ENCODE assay signal across 1 cellular context in the genomic region with DNA sequence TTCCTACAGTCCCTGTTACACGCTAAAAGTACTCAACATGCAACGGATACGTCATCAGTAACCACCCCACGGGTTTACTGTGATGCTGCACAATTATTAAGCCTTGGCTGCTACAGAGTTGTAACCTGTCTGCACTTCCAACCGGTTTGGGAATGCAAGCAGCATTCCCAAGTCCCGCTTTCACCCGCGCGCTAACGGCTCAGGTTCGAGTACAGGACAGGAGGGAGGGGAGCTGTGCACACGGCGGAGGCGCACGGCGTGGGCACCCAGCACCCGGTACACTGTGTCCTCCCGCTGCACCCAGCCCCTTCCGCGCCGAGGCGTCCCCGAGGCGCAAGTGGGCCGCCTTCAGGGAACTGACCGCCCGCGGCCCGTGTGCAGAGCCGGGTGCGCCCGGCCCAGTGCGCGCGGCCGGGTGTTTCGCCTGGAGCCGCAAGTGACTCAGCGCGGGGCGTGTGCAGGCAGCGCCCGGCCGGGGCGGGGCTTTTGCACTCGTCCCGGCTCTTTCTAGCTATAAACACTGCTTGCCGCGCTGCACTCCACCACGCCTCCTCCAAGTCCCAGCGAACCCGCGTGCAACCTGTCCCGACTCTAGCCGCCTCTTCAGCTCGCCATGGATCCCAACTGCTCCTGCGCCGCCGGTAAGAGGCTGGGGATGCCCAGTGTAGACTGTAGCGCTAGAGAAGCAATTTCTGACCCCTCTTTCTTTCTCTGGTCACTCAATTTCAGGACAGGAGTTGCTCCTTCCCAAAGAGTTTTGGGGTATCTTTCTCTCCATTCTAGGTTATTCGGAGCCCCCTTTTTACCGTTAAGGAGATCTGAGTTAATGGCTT.
A peak's percentile ranks its signal among the peaks of the same experiment; 100 is the strongest.
TF ChIP-seq lines count a peak whose summit lies in the region.

A gene (plus strand): TSS at position 542 of the 833 bp plus-strand sequence. CDS start 72 bp downstream, at position 614.

TF ChIP-seq in HepG2, 621 proteins besides CTCF, POLR2A, EP300 and RAD21 (continued from another document and continues in another):
- TF ChIP-seq, protein P1, sequence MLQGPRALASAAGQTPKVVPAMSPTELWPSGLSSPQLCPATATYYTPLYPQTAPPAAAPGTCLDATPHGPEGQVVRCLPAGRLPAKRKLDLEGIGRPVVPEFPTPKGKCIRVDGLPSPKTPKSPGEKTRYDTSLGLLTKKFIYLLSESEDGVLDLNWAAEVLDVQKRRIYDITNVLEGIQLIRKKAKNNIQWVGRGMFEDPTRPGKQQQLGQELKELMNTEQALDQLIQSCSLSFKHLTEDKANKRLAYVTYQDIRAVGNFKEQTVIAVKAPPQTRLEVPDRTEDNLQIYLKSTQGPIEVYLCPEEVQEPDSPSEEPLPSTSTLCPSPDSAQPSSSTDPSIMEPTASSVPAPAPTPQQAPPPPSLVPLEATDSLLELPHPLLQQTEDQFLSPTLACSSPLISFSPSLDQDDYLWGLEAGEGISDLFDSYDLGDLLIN (CRISPR knock-in tag; IDR thresholded peaks at IDR 0.05; ENCODE audit: borderline replicate concordance), result peak; percentile 69; the same call in 1 of the 2 replicates
- TF ChIP-seq, protein P2, sequence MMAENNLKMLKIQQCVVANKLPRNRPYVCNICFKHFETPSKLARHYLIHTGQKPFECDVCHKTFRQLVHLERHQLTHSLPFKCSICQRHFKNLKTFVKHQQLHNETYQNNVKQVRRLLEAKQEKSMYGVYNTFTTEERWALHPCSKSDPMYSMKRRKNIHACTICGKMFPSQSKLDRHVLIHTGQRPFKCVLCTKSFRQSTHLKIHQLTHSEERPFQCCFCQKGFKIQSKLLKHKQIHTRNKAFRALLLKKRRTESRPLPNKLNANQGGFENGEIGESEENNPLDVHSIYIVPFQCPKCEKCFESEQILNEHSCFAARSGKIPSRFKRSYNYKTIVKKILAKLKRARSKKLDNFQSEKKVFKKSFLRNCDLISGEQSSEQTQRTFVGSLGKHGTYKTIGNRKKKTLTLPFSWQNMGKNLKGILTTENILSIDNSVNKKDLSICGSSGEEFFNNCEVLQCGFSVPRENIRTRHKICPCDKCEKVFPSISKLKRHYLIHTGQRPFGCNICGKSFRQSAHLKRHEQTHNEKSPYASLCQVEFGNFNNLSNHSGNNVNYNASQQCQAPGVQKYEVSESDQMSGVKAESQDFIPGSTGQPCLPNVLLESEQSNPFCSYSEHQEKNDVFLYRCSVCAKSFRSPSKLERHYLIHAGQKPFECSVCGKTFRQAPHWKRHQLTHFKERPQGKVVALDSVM (CRISPR knock-in tag; IDR thresholded peaks at IDR 0.05), result peak; percentile 27; the same call in 1 of the 2 replicates
- TF ChIP-seq TEAD2 (CRISPR knock-in tag; IDR thresholded peaks at IDR 0.05), result no peak
- no peak for TF ChIP-seq ZNF557 (CRISPR knock-in tag; IDR thresholded peaks at IDR 0.05)
- peak; percentile 89; the same call in 1 of the 2 replicates for TF ChIP-seq ZNF589 (CRISPR knock-in tag; conservative IDR thresholded peaks at IDR 0.05)
- no peak for TF ChIP-seq ZNF660 (CRISPR knock-in tag; IDR thresholded peaks at IDR 0.05; ENCODE audit: borderline replicate concordance, low read depth)
- TF ChIP-seq, protein P3, sequence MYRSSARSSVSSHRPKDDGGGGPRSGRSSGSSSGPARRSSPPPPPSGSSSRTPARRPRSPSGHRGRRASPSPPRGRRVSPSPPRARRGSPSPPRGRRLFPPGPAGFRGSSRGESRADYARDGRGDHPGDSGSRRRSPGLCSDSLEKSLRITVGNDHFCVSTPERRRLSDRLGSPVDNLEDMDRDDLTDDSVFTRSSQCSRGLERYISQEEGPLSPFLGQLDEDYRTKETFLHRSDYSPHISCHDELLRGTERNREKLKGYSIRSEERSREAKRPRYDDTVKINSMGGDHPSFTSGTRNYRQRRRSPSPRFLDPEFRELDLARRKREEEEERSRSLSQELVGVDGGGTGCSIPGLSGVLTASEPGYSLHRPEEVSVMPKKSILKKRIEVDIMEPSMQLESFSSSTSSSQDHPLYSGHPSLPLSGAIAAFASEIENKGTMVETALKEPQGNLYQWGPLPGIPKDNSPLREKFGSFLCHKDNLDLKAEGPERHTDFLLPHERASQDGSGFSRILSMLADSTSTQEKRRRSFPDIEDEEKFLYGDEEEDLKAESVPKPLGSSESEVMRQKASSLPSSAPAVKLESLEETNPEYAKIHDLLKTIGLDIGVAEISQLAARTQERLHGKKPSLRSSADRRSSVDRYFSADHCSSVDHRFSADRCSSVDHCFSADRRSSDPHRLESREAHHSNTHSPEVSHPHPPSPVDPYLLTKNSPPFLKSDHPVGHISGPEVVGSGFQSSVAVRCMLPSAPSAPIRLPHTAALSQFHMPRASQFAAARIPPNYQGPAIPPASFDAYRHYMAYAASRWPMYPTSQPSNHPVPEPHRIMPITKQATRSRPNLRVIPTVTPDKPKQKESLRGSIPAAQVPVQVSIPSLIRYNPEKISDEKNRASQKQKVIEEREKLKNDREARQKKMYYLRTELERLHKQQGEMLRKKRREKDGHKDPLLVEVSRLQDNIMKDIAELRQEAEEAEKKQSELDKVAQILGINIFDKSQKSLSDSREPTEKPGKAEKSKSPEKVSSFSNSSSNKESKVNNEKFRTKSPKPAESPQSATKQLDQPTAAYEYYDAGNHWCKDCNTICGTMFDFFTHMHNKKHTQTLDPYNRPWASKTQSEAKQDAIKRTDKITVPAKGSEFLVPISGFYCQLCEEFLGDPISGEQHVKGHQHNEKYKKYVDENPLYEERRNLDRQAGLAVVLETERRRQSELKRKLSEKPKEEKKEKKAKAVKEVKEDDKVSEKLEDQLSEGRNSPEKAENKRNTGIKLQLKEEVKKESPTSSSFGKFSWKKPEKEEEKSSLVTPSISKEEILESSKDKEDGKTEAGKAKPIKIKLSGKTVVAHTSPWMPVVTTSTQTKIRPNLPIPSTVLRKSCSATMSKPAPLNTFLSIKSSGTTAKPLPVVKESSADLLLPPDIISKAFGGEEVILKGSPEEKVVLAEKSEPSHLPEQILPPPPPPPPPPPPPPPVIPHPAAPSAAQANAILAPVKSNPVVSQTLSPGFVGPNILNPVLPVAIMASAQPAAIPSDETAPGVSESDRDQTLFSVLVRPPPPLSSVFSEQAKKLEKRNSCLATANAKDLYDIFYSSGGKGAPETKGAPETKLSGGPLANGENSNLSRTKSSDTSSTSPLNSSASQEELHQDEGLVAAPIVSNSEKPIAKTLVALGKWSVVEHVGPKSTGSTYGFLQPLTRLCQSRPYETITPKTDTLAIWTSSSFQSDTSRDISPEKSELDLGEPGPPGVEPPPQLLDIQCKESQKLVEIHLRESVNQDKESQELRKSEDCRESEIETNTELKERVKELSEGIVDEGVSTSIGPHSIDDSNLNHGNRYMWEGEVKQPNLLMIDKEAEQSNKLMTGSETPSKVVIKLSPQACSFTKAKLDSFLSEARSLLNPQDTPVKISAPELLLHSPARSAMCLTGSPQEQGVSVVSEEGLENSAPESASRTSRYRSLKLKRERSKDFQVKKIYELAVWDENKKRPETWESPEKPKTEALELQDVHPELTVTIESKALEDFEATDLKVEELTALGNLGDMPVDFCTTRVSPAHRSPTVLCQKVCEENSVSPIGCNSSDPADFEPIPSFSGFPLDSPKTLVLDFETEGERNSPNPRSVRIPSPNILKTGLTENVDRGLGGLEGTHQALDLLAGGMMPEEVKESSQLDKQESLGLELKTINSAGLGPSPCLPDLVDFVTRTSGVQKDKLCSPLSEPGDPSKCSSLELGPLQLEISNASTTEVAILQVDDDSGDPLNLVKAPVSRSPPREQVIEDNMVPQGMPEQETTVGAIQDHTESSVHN (CRISPR knock-in tag; IDR thresholded peaks at IDR 0.05), result no peak
- TF ChIP-seq, protein P4, sequence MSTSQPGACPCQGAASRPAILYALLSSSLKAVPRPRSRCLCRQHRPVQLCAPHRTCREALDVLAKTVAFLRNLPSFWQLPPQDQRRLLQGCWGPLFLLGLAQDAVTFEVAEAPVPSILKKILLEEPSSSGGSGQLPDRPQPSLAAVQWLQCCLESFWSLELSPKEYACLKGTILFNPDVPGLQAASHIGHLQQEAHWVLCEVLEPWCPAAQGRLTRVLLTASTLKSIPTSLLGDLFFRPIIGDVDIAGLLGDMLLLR (CRISPR knock-in tag; IDR thresholded peaks at IDR 0.05), result peak; percentile 96
- TF ChIP-seq ZNF816 (CRISPR knock-in tag; IDR thresholded peaks at IDR 0.05; ENCODE audit: borderline replicate concordance), result peak; percentile 46
- no peak; the same call in 1 of the 2 replicates for TF ChIP-seq RXRA (CRISPR knock-in tag; IDR thresholded peaks at IDR 0.05)
- TF ChIP-seq, protein P5, sequence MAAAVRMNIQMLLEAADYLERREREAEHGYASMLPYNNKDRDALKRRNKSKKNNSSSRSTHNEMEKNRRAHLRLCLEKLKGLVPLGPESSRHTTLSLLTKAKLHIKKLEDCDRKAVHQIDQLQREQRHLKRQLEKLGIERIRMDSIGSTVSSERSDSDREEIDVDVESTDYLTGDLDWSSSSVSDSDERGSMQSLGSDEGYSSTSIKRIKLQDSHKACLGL (CRISPR knock-in tag; IDR thresholded peaks at IDR 0.05), result peak; percentile 87
- TF ChIP-seq ARNTL (CRISPR knock-in tag; IDR thresholded peaks at IDR 0.05), result peak; percentile 74; the same call in 1 of the 2 replicates
- TF ChIP-seq ZFY (CRISPR knock-in tag; IDR thresholded peaks at IDR 0.05), result peak; percentile 93
- no peak for TF ChIP-seq ZEB1 (IDR thresholded peaks at IDR 0.05; ENCODE audit: insufficient replicate concordance, low read depth)
- peak; percentile 44; the same call in 1 of the 2 replicates for TF ChIP-seq NCOA2 (CRISPR knock-in tag; IDR thresholded peaks at IDR 0.05)
- no peak; the same call in none of the 2 replicates for TF ChIP-seq ZNF878 (CRISPR knock-in tag; IDR thresholded peaks at IDR 0.05)
- peak; percentile 91 for TF ChIP-seq TBX2 (CRISPR knock-in tag; IDR thresholded peaks at IDR 0.05; ENCODE audit: borderline replicate concordance)
- peak; percentile 87 for TF ChIP-seq ZC3H13 (CRISPR knock-in tag; IDR thresholded peaks at IDR 0.05)
- TF ChIP-seq, protein P6, sequence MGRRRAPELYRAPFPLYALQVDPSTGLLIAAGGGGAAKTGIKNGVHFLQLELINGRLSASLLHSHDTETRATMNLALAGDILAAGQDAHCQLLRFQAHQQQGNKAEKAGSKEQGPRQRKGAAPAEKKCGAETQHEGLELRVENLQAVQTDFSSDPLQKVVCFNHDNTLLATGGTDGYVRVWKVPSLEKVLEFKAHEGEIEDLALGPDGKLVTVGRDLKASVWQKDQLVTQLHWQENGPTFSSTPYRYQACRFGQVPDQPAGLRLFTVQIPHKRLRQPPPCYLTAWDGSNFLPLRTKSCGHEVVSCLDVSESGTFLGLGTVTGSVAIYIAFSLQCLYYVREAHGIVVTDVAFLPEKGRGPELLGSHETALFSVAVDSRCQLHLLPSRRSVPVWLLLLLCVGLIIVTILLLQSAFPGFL (CRISPR knock-in tag; IDR thresholded peaks at IDR 0.05), result no peak
- TF ChIP-seq ZNF709 (CRISPR knock-in tag; IDR thresholded peaks at IDR 0.05), result peak; percentile 89
- TF ChIP-seq, protein P7, sequence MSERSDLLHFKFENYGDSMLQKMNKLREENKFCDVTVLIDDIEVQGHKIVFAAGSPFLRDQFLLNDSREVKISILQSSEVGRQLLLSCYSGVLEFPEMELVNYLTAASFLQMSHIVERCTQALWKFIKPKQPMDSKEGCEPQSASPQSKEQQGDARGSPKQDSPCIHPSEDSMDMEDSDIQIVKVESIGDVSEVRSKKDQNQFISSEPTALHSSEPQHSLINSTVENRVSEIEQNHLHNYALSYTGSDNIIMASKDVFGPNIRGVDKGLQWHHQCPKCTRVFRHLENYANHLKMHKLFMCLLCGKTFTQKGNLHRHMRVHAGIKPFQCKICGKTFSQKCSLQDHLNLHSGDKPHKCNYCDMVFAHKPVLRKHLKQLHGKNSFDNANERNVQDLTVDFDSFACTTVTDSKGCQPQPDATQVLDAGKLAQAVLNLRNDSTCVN (CRISPR knock-in tag; IDR thresholded peaks at IDR 0.05; ENCODE audit: borderline replicate concordance), result no peak; the same call in 1 of the 2 replicates
- TF ChIP-seq MAZ (IDR thresholded peaks at IDR 0.05; ENCODE audit: borderline replicate concordance, low read depth, low read length), result peak; percentile 76; the same call in 1 of the 2 replicates
- peak; percentile 92 for TF ChIP-seq MAZ (CRISPR knock-in tag; IDR thresholded peaks at IDR 0.05; ENCODE audit: low read depth)
- peak; percentile 87 for TF ChIP-seq ARID2 (CRISPR knock-in tag; IDR thresholded peaks at IDR 0.05; ENCODE audit: borderline replicate concordance)
- TF ChIP-seq, protein P8, sequence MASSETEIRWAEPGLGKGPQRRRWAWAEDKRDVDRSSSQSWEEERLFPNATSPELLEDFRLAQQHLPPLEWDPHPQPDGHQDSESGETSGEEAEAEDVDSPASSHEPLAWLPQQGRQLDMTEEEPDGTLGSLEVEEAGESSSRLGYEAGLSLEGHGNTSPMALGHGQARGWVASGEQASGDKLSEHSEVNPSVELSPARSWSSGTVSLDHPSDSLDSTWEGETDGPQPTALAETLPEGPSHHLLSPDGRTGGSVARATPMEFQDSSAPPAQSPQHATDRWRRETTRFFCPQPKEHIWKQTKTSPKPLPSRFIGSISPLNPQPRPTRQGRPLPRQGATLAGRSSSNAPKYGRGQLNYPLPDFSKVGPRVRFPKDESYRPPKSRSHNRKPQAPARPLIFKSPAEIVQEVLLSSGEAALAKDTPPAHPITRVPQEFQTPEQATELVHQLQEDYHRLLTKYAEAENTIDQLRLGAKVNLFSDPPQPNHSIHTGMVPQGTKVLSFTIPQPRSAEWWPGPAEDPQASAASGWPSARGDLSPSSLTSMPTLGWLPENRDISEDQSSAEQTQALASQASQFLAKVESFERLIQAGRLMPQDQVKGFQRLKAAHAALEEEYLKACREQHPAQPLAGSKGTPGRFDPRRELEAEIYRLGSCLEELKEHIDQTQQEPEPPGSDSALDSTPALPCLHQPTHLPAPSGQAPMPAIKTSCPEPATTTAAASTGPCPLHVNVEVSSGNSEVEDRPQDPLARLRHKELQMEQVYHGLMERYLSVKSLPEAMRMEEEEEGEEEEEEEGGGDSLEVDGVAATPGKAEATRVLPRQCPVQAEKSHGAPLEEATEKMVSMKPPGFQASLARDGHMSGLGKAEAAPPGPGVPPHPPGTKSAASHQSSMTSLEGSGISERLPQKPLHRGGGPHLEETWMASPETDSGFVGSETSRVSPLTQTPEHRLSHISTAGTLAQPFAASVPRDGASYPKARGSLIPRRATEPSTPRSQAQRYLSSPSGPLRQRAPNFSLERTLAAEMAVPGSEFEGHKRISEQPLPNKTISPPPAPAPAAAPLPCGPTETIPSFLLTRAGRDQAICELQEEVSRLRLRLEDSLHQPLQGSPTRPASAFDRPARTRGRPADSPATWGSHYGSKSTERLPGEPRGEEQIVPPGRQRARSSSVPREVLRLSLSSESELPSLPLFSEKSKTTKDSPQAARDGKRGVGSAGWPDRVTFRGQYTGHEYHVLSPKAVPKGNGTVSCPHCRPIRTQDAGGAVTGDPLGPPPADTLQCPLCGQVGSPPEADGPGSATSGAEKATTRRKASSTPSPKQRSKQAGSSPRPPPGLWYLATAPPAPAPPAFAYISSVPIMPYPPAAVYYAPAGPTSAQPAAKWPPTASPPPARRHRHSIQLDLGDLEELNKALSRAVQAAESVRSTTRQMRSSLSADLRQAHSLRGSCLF (CRISPR knock-in tag; IDR thresholded peaks at IDR 0.05; ENCODE audit: borderline replicate concordance), result no peak
- TF ChIP-seq ZNF83 (CRISPR knock-in tag; IDR thresholded peaks at IDR 0.05; ENCODE audit: borderline replicate concordance), result peak; percentile 85; the same call in 1 of the 2 replicates
- TF ChIP-seq PHB2 (IDR thresholded peaks at IDR 0.05; ENCODE audit: partially characterized antibody), result no peak
- no peak for TF ChIP-seq MIER2 (CRISPR knock-in tag; IDR thresholded peaks at IDR 0.05)
